Comparison of ENCODE assay signal across 11 cellular contexts in the genomic region with DNA sequence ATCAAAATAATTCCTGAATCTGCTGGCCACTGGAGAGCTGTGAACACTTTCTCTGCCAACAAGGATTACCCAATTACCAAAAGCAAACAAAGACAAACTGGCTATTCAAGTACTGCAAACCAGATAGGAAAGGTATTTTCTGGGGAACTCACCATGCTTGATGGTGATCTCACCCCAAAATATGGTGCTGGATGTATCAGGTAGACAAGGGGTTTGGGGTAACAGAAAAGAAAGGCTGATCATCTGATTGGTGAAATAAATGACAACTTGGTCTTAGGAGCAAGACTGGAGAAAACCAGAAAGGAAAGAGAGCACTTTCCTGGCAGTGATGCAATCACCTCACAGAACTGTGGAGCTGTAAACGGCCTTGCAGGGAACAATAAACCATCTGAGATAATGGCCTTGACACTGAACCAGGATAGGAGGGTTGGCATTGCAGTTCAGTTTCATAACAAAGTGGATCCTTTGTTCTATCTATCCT. TPM values are rescaled to one million over a fixed set of nuclear protein-coding genes. Genes with fewer than 3 reads are reported as not detected.
DNase-seq lines count a peak whose midpoint lies in the region; ATAC-seq, FAIRE-seq and TF ChIP-seq lines count a peak whose summit lies in the region.
"Had no signal": no experiment of that assay in that cellular context is flagged by ENCODE, and none has a peak within 500 bp of the region (broad histone marks: within the 10 kb centered on the region; RNA-seq: fewer than 3 reads in every experiment).

No MANE protein-coding gene starts in this region.

- no peak for FAIRE-seq in astrocyte (lab: Jason Lieb, UNC)

- H3K79me2 ChIP-seq in astrocyte (ENCODE audit: insufficient read depth, low read length): no peaks in the 10 kb centered on the region

- peaks cover 4% of the 10 kb centered on the region for H4K20me1 ChIP-seq in astrocyte (ENCODE audit: insufficient read depth, low read length)
- H4K20me1 ChIP-seq: BLaER1 treated with 17β-estradiol and CSF1 and Interleukin-3, amounts not matched to agents 10 nM and 100 nM had no signal

- no peak overlapping the region for H3K4me2 ChIP-seq in astrocyte (ENCODE audit: low read length)
- H3K4me2 ChIP-seq: BLaER1 treated with 17β-estradiol and CSF1 and Interleukin-3, amounts not matched to agents 10 nM and 100 nM had no signal

- peaks cover 26% of the 10 kb centered on the region for H3K36me3 Mint-ChIP-seq in astrocyte (ENCODE audit: low read depth, unreplicated experiment)

- H3K4me3 ChIP-seq in astrocyte (ENCODE audit: insufficient read depth, low read depth, low read length): no peak overlapping the region
- H3K4me3 ChIP-seq: BLaER1 treated with 17β-estradiol and CSF1 and Interleukin-3, amounts not matched to agents 10 nM and 100 nM; HAP-1 had no signal

- no peaks in the 10 kb centered on the region for H3K27me3 ChIP-seq in astrocyte (ENCODE audit: insufficient read depth, low read length)
- H3K27me3 ChIP-seq: BLaER1 treated with 17β-estradiol and CSF1 and Interleukin-3, amounts not matched to agents 10 nM and 100 nM had no signal

- H3K27me3 Mint-ChIP-seq in astrocyte (ENCODE audit: low read depth, unreplicated experiment): no peaks in the 10 kb centered on the region

- H3K27ac ChIP-seq in astrocyte (ENCODE audit: low read depth, low read length): no peak overlapping the region
- H3K27ac ChIP-seq: BLaER1 treated with 17β-estradiol and CSF1 and Interleukin-3, amounts not matched to agents 10 nM and 100 nM had no signal

- H3K9me3 Mint-ChIP-seq in astrocyte (ENCODE audit: unreplicated experiment): no peaks in the 10 kb centered on the region

- H3K4me3 Mint-ChIP-seq in astrocyte (ENCODE audit: unreplicated experiment): no peak overlapping the region

- TF ChIP-seq CTCF in astrocyte (IDR thresholded peaks at IDR 0.05; ENCODE audit: insufficient read depth, low read depth, low read length): no peak

- no peaks in the 10 kb centered on the region for H3K4me1 ChIP-seq in astrocyte (ENCODE audit: insufficient read depth, low read length)
- H3K4me1 ChIP-seq: HAP-1 had no signal

- peak; percentile 66 for DNase-seq in SIG-M5 treated with dmso at 0.1 percent for 504 hours (lab: John Stamatoyannopoulos, UW; ENCODE audit: unreplicated experiment)
- DNase-seq in SIG-M5 (lab: John Stamatoyannopoulos, UW): no peak
- DNase-seq in astrocyte (ENCODE audit: low read depth): peak; percentile 41
- DNase-seq in islet precursor cell: peak; percentile 72
- peak; percentile 62 for DNase-seq in ureter (ENCODE audit: low spot score)
- no peak for DNase-seq in amniotic stem cell (lab: John Stamatoyannopoulos, UW)

- H2AFZ ChIP-seq in astrocyte (ENCODE audit: low read depth, low read length): no peak overlapping the region

- H3K4me1 Mint-ChIP-seq in astrocyte (ENCODE audit: low read depth, unreplicated experiment): peaks cover 3% of the 10 kb centered on the region

- peak overlapping the region; percentile 15 for H3K27ac Mint-ChIP-seq in astrocyte (ENCODE audit: unreplicated experiment)

- no peak for ATAC-seq in GM18873 (IDR thresholded peaks at IDR 0.05; ENCODE audit: low FRiP score, unreplicated experiment)
- no peak for ATAC-seq in HG03378 (IDR thresholded peaks at IDR 0.05; ENCODE audit: unreplicated experiment)

- H3K9me3 ChIP-seq in astrocyte (ENCODE audit: insufficient read depth, low read depth, low read length): no peaks in the 10 kb centered on the region
- H3K9me3 ChIP-seq: BLaER1 treated with 17β-estradiol and CSF1 and Interleukin-3, amounts not matched to agents 10 nM and 100 nM; HAP-1 had no signal

- H3K9ac ChIP-seq in astrocyte (ENCODE audit: low read length): no peak overlapping the region
- H3K9ac ChIP-seq: BLaER1 treated with 17β-estradiol and CSF1 and Interleukin-3, amounts not matched to agents 10 nM and 100 nM had no signal

- H3K36me3 ChIP-seq in astrocyte (ENCODE audit: insufficient read depth, low read length): peaks cover 50% of the 10 kb centered on the region

RNA-seq across cellular contexts. Expression of a gene that starts 31.0 kb away (rescaled TPM):
- total RNA-seq in astrocyte: 0.82 TPM in 1 of 2 replicates, not detected in the other
- total RNA-seq in ureter: not detected
- total RNA-seq: pulmonary artery endothelial cell had no signal

RNA-seq across cellular contexts. Expression of a gene that starts 37.2 kb away (rescaled TPM):
- 40.4 and 51.1 TPM in 2 replicates for total RNA-seq in astrocyte
- total RNA-seq in ureter: 38.3 TPM

RNA-seq across cellular contexts. Expression of a gene that starts 39.0 kb away (rescaled TPM):
- total RNA-seq in astrocyte (11.1 and 13.1 TPM in 2 replicates), ureter (19.9 TPM)

Comparison
In these comparisons a context has a peak if more than half of its experiments do, and no peak if none do; other contexts are left out.
1. DNase-seq: peak in SIG-M5 treated with dmso at 0.1 percent for 504 hours (single experiment), astrocyte (single experiment), islet precursor cell (single experiment) and ureter (single experiment); none in SIG-M5 (single experiment) and amniotic stem cell (single experiment).